In genomic region chr16:67993207-67994036, GRCh38 we compare ENCODE assay signal across 8 cellular contexts. TPM values are rescaled to one million over a fixed set of nuclear protein-coding genes. Genes with fewer than 3 reads are reported as not detected.
A peak's percentile ranks its signal among the peaks of the same experiment; 100 is the strongest.
DNase-seq lines count a peak whose midpoint lies in the region; ATAC-seq, FAIRE-seq and TF ChIP-seq lines count a peak whose summit lies in the region.

No MANE protein-coding gene starts in this region.

- TSS peak; percentile 64 for BruUV-seq in HepG2 (replicated peaks; lab: Mats Ljungman, UMichigan)

- CTCF ChIA-PET in HepG2 (lab: Yijun Ruan, JAX; ENCODE audit: low intra/inter-chr PET ratio, low total read pairs), result interaction anchor here (1.2 to 3.0 kb wide), 6 partner anchors 24 to 236 kb away, joined by 3 to 46 read pairs (median 3); partner anchors contain the start of genes DDX28 and DUS2

- H3K4me1 ChIP-seq in HepG2 (ENCODE audit: insufficient read depth, low read length), result peaks cover 37% of the 10 kb centered on the region

- H3K4me2 ChIP-seq in HepG2 (ENCODE audit: low read depth, low read length), result peak overlapping the region; percentile 95

- H3K79me2 ChIP-seq in HepG2 (ENCODE audit: insufficient read depth, low read length), result no peaks in the 10 kb centered on the region

- H3K9ac ChIP-seq in HepG2 (ENCODE audit: insufficient read depth, low read depth, low read length), result peak overlapping the region; percentile 75

- in situ Hi-C loops in HepG2 (cut with HindIII; ENCODE audit: extremely low pct_ligation_motif_present, low pct_unique_long_range_greater_than_20kb), result loop anchor here (5.0 kb wide), 1 partner anchor 49 kb away; no protein-coding TSS in a partner anchor

- no peak overlapping the region for H2AFZ ChIP-seq in HepG2 (ENCODE audit: low read length)

- H3K9me3 ChIP-seq in HepG2 (ENCODE audit: low read length), result no peaks in the 10 kb centered on the region

- peak overlapping the region; percentile 22 for H3K27ac ChIP-seq in HepG2 (ENCODE audit: extremely low read length, insufficient read depth, low read length)

- H3K36me3 ChIP-seq in HepG2 (replicated peaks in 1 of 2; ENCODE audit: control insufficient read depth in 1 of 2, insufficient read depth in 2 of 2, low read length in 2 of 2), result no peaks in the 10 kb centered on the region

- TF ChIP-seq RAD21 in HepG2 (CRISPR knock-in tag; IDR thresholded peaks at IDR 0.05), result peak; percentile 97

- H3K27me3 ChIP-seq in HepG2 (ENCODE audit: control insufficient read depth in 1 of 2, insufficient read depth in 2 of 2, low read length in 2 of 2), result peaks cover 2 to 22% of the 10 kb centered on the region in 2 experiments

- POLR2A ChIA-PET in HepG2 (lab: Yijun Ruan, JAX), result interaction anchor here (0.6 to 1.1 kb wide), 3 partner anchors 8 to 29 kb away, joined by 4 to 10 read pairs (median 5); partner anchors contain the start of genes DDX28 and DUS2

- intact Hi-C loops in HepG2 (cut with micrococcal nuclease; ENCODE audit: unreplicated experiment), result loop anchor here (1.0 to 2.0 kb wide), 2 partner anchors 47 to 235 kb away; no protein-coding TSS in a partner anchor

- TF ChIP-seq POLR2A in HepG2 (IDR thresholded peaks at IDR 0.05; ENCODE audit: insufficient read depth in 1 of 2, low read depth in 2 of 2, low read length in 2 of 2), result peak; percentile 25 to 40; a peak in 2 of 4 replicates

- peak; percentile 11 for DNase-seq in NCI-H2227 (lab: John Stamatoyannopoulos, UW; ENCODE audit: unreplicated experiment)
- DNase-seq in NCI-H2227 treated with DMSO at 0.1 percent for 48 hours (lab: John Stamatoyannopoulos, UW), result no peak
- peak; percentile 68 for DNase-seq in NCI-H2171 treated with DMSO at 0.1 percent for 48 hours (lab: John Stamatoyannopoulos, UW)
- DNase-seq in activated CD4-positive, alpha-beta T cell treated with anti-CD3 and anti-CD28 coated beads for 24 hours (ENCODE audit: low read depth in 2 of 2), result peak; percentile 74 to 77
- peak; percentile 74 for DNase-seq in cerebellum (ENCODE audit: low spot score)
- DNase-seq in HepG2 (ENCODE audit: low spot score), result peak; percentile 69
- DNase-seq in stimulated activated CD4-positive, alpha-beta T cell treated with anti-CD3 and anti-CD28 coated beads, Interleukin-2, amount 100 ng/mL, for 48 hours, result peak; percentile 75 to 88

- TF ChIP-seq EP300 in HepG2 (IDR thresholded peaks at IDR 0.05; ENCODE audit: low read depth in 2 of 2, low read length in 2 of 2), result no peak
- 0 out of 2 replicates have a peak, but pooled peaks have one; percentile 14 for TF ChIP-seq EP300 in HepG2 (CRISPR knock-in tag; IDR thresholded peaks at IDR 0.05; ENCODE audit: borderline replicate concordance)

- 12% methylated on average over 21 of the region's 38 CpGs for WGBS in HepG2 (ENCODE audit: low lambda C conversion rate)

- peak overlapping the region; percentile 44 to 74 (median 67); a peak in 5 of 6 replicates for H3K4me3 ChIP-seq in HepG2 (replicated peaks in 1 of 3; ENCODE audit: insufficient read depth in 1 of 3, low read depth in 2 of 3, low read length in 3 of 3)

- FAIRE-seq in HepG2 (lab: Jason Lieb, UNC), result no peak

- peak; percentile 74 for ATAC-seq in HG02885 (IDR thresholded peaks at IDR 0.05; ENCODE audit: poor library complexity, unreplicated experiment)
- peak; percentile 89 for ATAC-seq in HepG2

- TF ChIP-seq CTCF in HepG2 (CRISPR knock-in tag; IDR thresholded peaks at IDR 0.05), result peak; percentile 98

- no peaks in the 10 kb centered on the region for H4K20me1 ChIP-seq in HepG2 (ENCODE audit: insufficient read depth, low read length)

RNA-seq across cellular contexts. Expression of gene DPEP2, which starts 5.9 kb away (rescaled TPM):
- 0.73 TPM for total RNA-seq in cerebellum
- total RNA-seq in HepG2 (2016; rRNA removed; fragmentation: Illumina TruSeq; extraction: Trizol), result not detected in 2 replicates
- total RNA-seq in HepG2 (2016; cell fraction: cytosol; rRNA removed; fragmentation: Illumina TruSeq; extraction: Trizol; ENCODE audit: low read depth), result not detected in 2 replicates
- total RNA-seq in HepG2 (2016; cell fraction: insoluble cytoplasmic fraction; rRNA removed; fragmentation: Illumina TruSeq; extraction: Trizol), result not detected in 2 replicates
- total RNA-seq in HepG2 (2016; cell fraction: membrane; rRNA removed; fragmentation: Illumina TruSeq; extraction: Trizol), result not detected in 2 replicates
- not detected in 2 replicates for total RNA-seq in HepG2 (2016; cell fraction: nucleus; rRNA removed; fragmentation: Illumina TruSeq; extraction: Trizol)
- 0.18 and 0.26 TPM in 2 replicates for polyA plus RNA-seq in HepG2 (2011; rRNA removed)
- polyA plus RNA-seq in HepG2 (2011; cell fraction: cytosol; rRNA removed), result 0.08 and 0.27 TPM in 2 replicates
- 0.38 and 0.45 TPM in 2 replicates for polyA plus RNA-seq in HepG2 (2011; cell fraction: nucleus; rRNA removed)
- 0.73 TPM in 1 of 2 replicates, not detected in the other for polyA plus RNA-seq in HepG2 (2012)
- polyA plus RNA-seq in HepG2 (2016; cell fraction: cytosol; fragmentation: Illumina TruSeq; extraction: Trizol; ENCODE audit: low read depth), result not detected in 2 replicates
- polyA plus RNA-seq in HepG2 (2016; cell fraction: insoluble cytoplasmic fraction; fragmentation: Illumina TruSeq; extraction: Trizol; ENCODE audit: low read depth), result not detected in 2 replicates
- polyA plus RNA-seq in HepG2 (2016; cell fraction: membrane; fragmentation: Illumina TruSeq; extraction: Trizol; ENCODE audit: low read depth), result not detected in 2 replicates
- not detected in 2 replicates for polyA plus RNA-seq in HepG2 (2016; cell fraction: nucleus; fragmentation: Illumina TruSeq; extraction: Trizol; ENCODE audit: insufficient read depth, low read depth)
- 0.21 and 0.80 TPM in 2 replicates for polyA minus RNA-seq in HepG2 (2011; rRNA and poly(A)+ RNA removed; ENCODE audit: low replicate concordance)
- polyA minus RNA-seq in HepG2 (2011; cell fraction: cytosol; rRNA and poly(A)+ RNA removed), result 0.53 TPM in 1 of 2 replicates, not detected in the other
- polyA minus RNA-seq in HepG2 (2011; cell fraction: nucleus; rRNA and poly(A)+ RNA removed), result 0.26 TPM in 1 of 2 replicates, not detected in the other

RNA-seq across cellular contexts. Expression of gene DPEP3, which starts 13.1 kb away (rescaled TPM):
- not detected for total RNA-seq in cerebellum
- not detected in 2 replicates for total RNA-seq in HepG2 (2016; rRNA removed; fragmentation: Illumina TruSeq; extraction: Trizol)
- not detected in 2 replicates for total RNA-seq in HepG2 (2016; cell fraction: cytosol; rRNA removed; fragmentation: Illumina TruSeq; extraction: Trizol; ENCODE audit: low read depth)
- total RNA-seq in HepG2 (2016; cell fraction: insoluble cytoplasmic fraction; rRNA removed; fragmentation: Illumina TruSeq; extraction: Trizol), result not detected in 2 replicates
- not detected in 2 replicates for total RNA-seq in HepG2 (2016; cell fraction: membrane; rRNA removed; fragmentation: Illumina TruSeq; extraction: Trizol)
- total RNA-seq in HepG2 (2016; cell fraction: nucleus; rRNA removed; fragmentation: Illumina TruSeq; extraction: Trizol), result not detected in 2 replicates
- polyA plus RNA-seq in HepG2 (2011; rRNA removed), result not detected in 2 replicates
- not detected in 2 replicates for polyA plus RNA-seq in HepG2 (2011; cell fraction: cytosol; rRNA removed)
- polyA plus RNA-seq in HepG2 (2011; cell fraction: nucleus; rRNA removed), result not detected in 2 replicates
- not detected in 2 replicates for polyA plus RNA-seq in HepG2 (2012)
- polyA plus RNA-seq in HepG2 (2016; cell fraction: cytosol; fragmentation: Illumina TruSeq; extraction: Trizol; ENCODE audit: low read depth), result not detected in 2 replicates
- not detected in 2 replicates for polyA plus RNA-seq in HepG2 (2016; cell fraction: insoluble cytoplasmic fraction; fragmentation: Illumina TruSeq; extraction: Trizol; ENCODE audit: low read depth)
- polyA plus RNA-seq in HepG2 (2016; cell fraction: membrane; fragmentation: Illumina TruSeq; extraction: Trizol; ENCODE audit: low read depth), result not detected in 2 replicates
- polyA plus RNA-seq in HepG2 (2016; cell fraction: nucleus; fragmentation: Illumina TruSeq; extraction: Trizol; ENCODE audit: insufficient read depth, low read depth), result not detected in 2 replicates
- polyA minus RNA-seq in HepG2 (2011; rRNA and poly(A)+ RNA removed; ENCODE audit: low replicate concordance), result not detected in 2 replicates
- not detected in 2 replicates for polyA minus RNA-seq in HepG2 (2011; cell fraction: cytosol; rRNA and poly(A)+ RNA removed)
- not detected in 2 replicates for polyA minus RNA-seq in HepG2 (2011; cell fraction: nucleus; rRNA and poly(A)+ RNA removed)

RNA-seq across cellular contexts. Expression of gene DPEP2NB, which starts 22.3 kb away (rescaled TPM):
- total RNA-seq in cerebellum (not detected), HepG2 (2016; rRNA removed; fragmentation: Illumina TruSeq; extraction: Trizol) (not detected in 2 replicates)
- total RNA-seq in HepG2 (2016; cell fraction: cytosol; rRNA removed; fragmentation: Illumina TruSeq; extraction: Trizol; ENCODE audit: low read depth), result not detected in 2 replicates
- not detected in 2 replicates for total RNA-seq in HepG2 (2016; cell fraction: insoluble cytoplasmic fraction; rRNA removed; fragmentation: Illumina TruSeq; extraction: Trizol)
- total RNA-seq in HepG2 (2016; cell fraction: membrane; rRNA removed; fragmentation: Illumina TruSeq; extraction: Trizol), result not detected in 2 replicates
- total RNA-seq in HepG2 (2016; cell fraction: nucleus; rRNA removed; fragmentation: Illumina TruSeq; extraction: Trizol), result not detected in 2 replicates
- polyA plus RNA-seq in HepG2 (2011; rRNA removed), result not detected in 2 replicates
- not detected in 2 replicates for polyA plus RNA-seq in HepG2 (2011; cell fraction: cytosol; rRNA removed)
- polyA plus RNA-seq in HepG2 (2011; cell fraction: nucleus; rRNA removed), result not detected in 2 replicates
- polyA plus RNA-seq in HepG2 (2012), result not detected in 2 replicates
- polyA plus RNA-seq in HepG2 (2016; cell fraction: cytosol; fragmentation: Illumina TruSeq; extraction: Trizol; ENCODE audit: low read depth), result not detected in 2 replicates
- polyA plus RNA-seq in HepG2 (2016; cell fraction: insoluble cytoplasmic fraction; fragmentation: Illumina TruSeq; extraction: Trizol; ENCODE audit: low read depth), result not detected in 2 replicates
- polyA plus RNA-seq in HepG2 (2016; cell fraction: membrane; fragmentation: Illumina TruSeq; extraction: Trizol; ENCODE audit: low read depth), result not detected in 2 replicates
- polyA plus RNA-seq in HepG2 (2016; cell fraction: nucleus; fragmentation: Illumina TruSeq; extraction: Trizol; ENCODE audit: insufficient read depth, low read depth), result not detected in 2 replicates
- not detected in 2 replicates for polyA minus RNA-seq in HepG2 (2011; rRNA and poly(A)+ RNA removed; ENCODE audit: low replicate concordance)
- polyA minus RNA-seq in HepG2 (2011; cell fraction: cytosol; rRNA and poly(A)+ RNA removed), result not detected in 2 replicates
- polyA minus RNA-seq in HepG2 (2011; cell fraction: nucleus; rRNA and poly(A)+ RNA removed), result not detected in 2 replicates

RNA-seq across cellular contexts. Expression of gene SLC12A4, which starts 25.0 kb away (rescaled TPM):
- total RNA-seq in cerebellum (44.6 TPM), HepG2 (2016; rRNA removed; fragmentation: Illumina TruSeq; extraction: Trizol) (23.1 and 65.1 TPM in 2 replicates)
- 26.9 and 34.0 TPM in 2 replicates for total RNA-seq in HepG2 (2016; cell fraction: cytosol; rRNA removed; fragmentation: Illumina TruSeq; extraction: Trizol; ENCODE audit: low read depth)
- total RNA-seq in HepG2 (2016; cell fraction: insoluble cytoplasmic fraction; rRNA removed; fragmentation: Illumina TruSeq; extraction: Trizol), result 17.0 and 65.2 TPM in 2 replicates
- 31.5 and 34.1 TPM in 2 replicates for total RNA-seq in HepG2 (2016; cell fraction: membrane; rRNA removed; fragmentation: Illumina TruSeq; extraction: Trizol)
- total RNA-seq in HepG2 (2016; cell fraction: nucleus; rRNA removed; fragmentation: Illumina TruSeq; extraction: Trizol), result 87.0 and 109 TPM in 2 replicates
- polyA plus RNA-seq in HepG2 (2011; rRNA removed), result 84.3 and 134 TPM in 2 replicates
- polyA plus RNA-seq in HepG2 (2011; cell fraction: cytosol; rRNA removed), result 42.1 and 54.3 TPM in 2 replicates
- polyA plus RNA-seq in HepG2 (2011; cell fraction: nucleus; rRNA removed), result 687 and 790 TPM in 2 replicates
- 66.6 and 79.4 TPM in 2 replicates for polyA plus RNA-seq in HepG2 (2012)
- polyA plus RNA-seq in HepG2 (2016; cell fraction: cytosol; fragmentation: Illumina TruSeq; extraction: Trizol; ENCODE audit: low read depth), result 9.6 and 12.5 TPM in 2 replicates
- 12.0 and 18.1 TPM in 2 replicates for polyA plus RNA-seq in HepG2 (2016; cell fraction: insoluble cytoplasmic fraction; fragmentation: Illumina TruSeq; extraction: Trizol; ENCODE audit: low read depth)
- 17.2 and 19.1 TPM in 2 replicates for polyA plus RNA-seq in HepG2 (2016; cell fraction: membrane; fragmentation: Illumina TruSeq; extraction: Trizol; ENCODE audit: low read depth)
- 253 and 270 TPM in 2 replicates for polyA plus RNA-seq in HepG2 (2016; cell fraction: nucleus; fragmentation: Illumina TruSeq; extraction: Trizol; ENCODE audit: insufficient read depth, low read depth)
- 74.6 and 238 TPM in 2 replicates for polyA minus RNA-seq in HepG2 (2011; rRNA and poly(A)+ RNA removed; ENCODE audit: low replicate concordance)
- polyA minus RNA-seq in HepG2 (2011; cell fraction: cytosol; rRNA and poly(A)+ RNA removed), result 48.3 and 54.6 TPM in 2 replicates
- polyA minus RNA-seq in HepG2 (2011; cell fraction: nucleus; rRNA and poly(A)+ RNA removed), result 152 and 193 TPM in 2 replicates

RNA-seq across cellular contexts. Expression of gene DDX28, which starts 29.6 kb away (rescaled TPM):
- total RNA-seq in cerebellum, result 6.8 TPM
- total RNA-seq in HepG2 (2016; rRNA removed; fragmentation: Illumina TruSeq; extraction: Trizol), result 16.4 and 18.4 TPM in 2 replicates
- 2.8 and 3.0 TPM in 2 replicates for total RNA-seq in HepG2 (2016; cell fraction: cytosol; rRNA removed; fragmentation: Illumina TruSeq; extraction: Trizol; ENCODE audit: low read depth)
- total RNA-seq in HepG2 (2016; cell fraction: insoluble cytoplasmic fraction; rRNA removed; fragmentation: Illumina TruSeq; extraction: Trizol), result 16.5 and 18.2 TPM in 2 replicates
- 5.7 and 7.5 TPM in 2 replicates for total RNA-seq in HepG2 (2016; cell fraction: membrane; rRNA removed; fragmentation: Illumina TruSeq; extraction: Trizol)
- total RNA-seq in HepG2 (2016; cell fraction: nucleus; rRNA removed; fragmentation: Illumina TruSeq; extraction: Trizol), result 11.7 and 13.6 TPM in 2 replicates
- 13.6 and 14.1 TPM in 2 replicates for polyA plus RNA-seq in HepG2 (2011; rRNA removed)
- 12.4 and 15.6 TPM in 2 replicates for polyA plus RNA-seq in HepG2 (2011; cell fraction: cytosol; rRNA removed)
- polyA plus RNA-seq in HepG2 (2011; cell fraction: nucleus; rRNA removed), result 8.7 and 9.9 TPM in 2 replicates
- polyA plus RNA-seq in HepG2 (2012), result 6.3 and 6.8 TPM in 2 replicates
- 1.2 and 1.6 TPM in 2 replicates for polyA plus RNA-seq in HepG2 (2016; cell fraction: cytosol; fragmentation: Illumina TruSeq; extraction: Trizol; ENCODE audit: low read depth)
- polyA plus RNA-seq in HepG2 (2016; cell fraction: insoluble cytoplasmic fraction; fragmentation: Illumina TruSeq; extraction: Trizol; ENCODE audit: low read depth), result 14.5 and 16.0 TPM in 2 replicates
- polyA plus RNA-seq in HepG2 (2016; cell fraction: membrane; fragmentation: Illumina TruSeq; extraction: Trizol; ENCODE audit: low read depth), result 2.6 and 3.1 TPM in 2 replicates
- 13.9 and 15.5 TPM in 2 replicates for polyA plus RNA-seq in HepG2 (2016; cell fraction: nucleus; fragmentation: Illumina TruSeq; extraction: Trizol; ENCODE audit: insufficient read depth, low read depth)
- polyA minus RNA-seq in HepG2 (2011; rRNA and poly(A)+ RNA removed; ENCODE audit: low replicate concordance), result 19.4 and 28.5 TPM in 2 replicates
- polyA minus RNA-seq in HepG2 (2011; cell fraction: cytosol; rRNA and poly(A)+ RNA removed), result 7.2 and 10.0 TPM in 2 replicates
- polyA minus RNA-seq in HepG2 (2011; cell fraction: nucleus; rRNA and poly(A)+ RNA removed), result 18.2 and 19.9 TPM in 2 replicates
